Comparison of ENCODE assay signal across 10 cellular contexts in genomic region chr4:4990857-4991540, GRCh38. TPM values are rescaled to one million over a fixed set of nuclear protein-coding genes. Genes with fewer than 3 reads are reported as not detected.
A peak's percentile ranks its signal among the peaks of the same experiment; 100 is the strongest.
DNase-seq lines count a peak whose midpoint lies in the region; ATAC-seq lines count a peak whose summit lies in the region.
"Had no signal": no experiment of that assay in that cellular context is flagged by ENCODE, and none has a peak within 500 bp of the region (broad histone marks: within the 10 kb centered on the region; RNA-seq: fewer than 3 reads in every experiment).

No MANE protein-coding gene starts in this region.

- peaks cover 19% of the 10 kb centered on the region for H3K4me1 ChIP-seq in skeletal muscle satellite cell (ENCODE audit: control insufficient read depth, insufficient read depth, low read length)

- no peaks in the 10 kb centered on the region for H3K36me3 ChIP-seq in skeletal muscle satellite cell (ENCODE audit: insufficient read depth, low read length)

- H3K4me2 ChIP-seq in skeletal muscle satellite cell (ENCODE audit: low read length), result peak overlapping the region; percentile 55

- H3K4me3 ChIP-seq in skeletal muscle satellite cell (ENCODE audit: low read length), result no peak overlapping the region

- no peaks in the 10 kb centered on the region for H3K9me3 ChIP-seq in skeletal muscle satellite cell (replicated peaks; ENCODE audit: low read length)

- DNase-seq in GM03348 (ENCODE audit: low spot score) (peak; percentile 93), amniotic epithelial cell (ENCODE audit: low read depth) (peak; percentile 73), hepatic stellate cell (ENCODE audit: low spot score) (peak; percentile 91), SIG-M5 treated with dmso at 0.1 percent for 504 hours (lab: John Stamatoyannopoulos, UW; ENCODE audit: unreplicated experiment) (no peak), NCI-H748 treated with DMSO at 0.1 percent for 48 hours (lab: John Stamatoyannopoulos, UW) (no peak), T-helper 2 cell (no peak)

- no peak for ATAC-seq in GM19328 (IDR thresholded peaks at IDR 0.05; ENCODE audit: unreplicated experiment)

- peaks cover 3% of the 10 kb centered on the region for H3K27me3 ChIP-seq in skeletal muscle satellite cell (ENCODE audit: control insufficient read depth, insufficient read depth, low read length)

- H3K9ac ChIP-seq in skeletal muscle satellite cell (ENCODE audit: low read depth, low read length), result peak overlapping the region; percentile 54

RNA-seq across cellular contexts. Expression of gene CYTL1, which starts 28.3 kb away (rescaled TPM):
- 0.22 TPM in 1 of 2 replicates, not detected in the other for total RNA-seq in skeletal muscle satellite cell (2012; rRNA removed)
- total RNA-seq: bronchial epithelial cell; T-helper 2 cell treated with Interferon-gamma antibody and Interleukin-4, amounts not matched to agents 100 ng/mL and 5 ng/mL, for 36 hours had no signal

Comparison
In these comparisons a context has a peak if more than half of its experiments do, and no peak if none do; other contexts are left out.
1. DNase-seq: peak in GM03348 (single experiment), amniotic epithelial cell (single experiment) and hepatic stellate cell (single experiment); none in SIG-M5 treated with dmso at 0.1 percent for 504 hours (single experiment), NCI-H748 treated with DMSO at 0.1 percent for 48 hours (single experiment) and T-helper 2 cell (0 of 5).